ENCODE assay signal across 1 cellular context in the genomic region with DNA sequence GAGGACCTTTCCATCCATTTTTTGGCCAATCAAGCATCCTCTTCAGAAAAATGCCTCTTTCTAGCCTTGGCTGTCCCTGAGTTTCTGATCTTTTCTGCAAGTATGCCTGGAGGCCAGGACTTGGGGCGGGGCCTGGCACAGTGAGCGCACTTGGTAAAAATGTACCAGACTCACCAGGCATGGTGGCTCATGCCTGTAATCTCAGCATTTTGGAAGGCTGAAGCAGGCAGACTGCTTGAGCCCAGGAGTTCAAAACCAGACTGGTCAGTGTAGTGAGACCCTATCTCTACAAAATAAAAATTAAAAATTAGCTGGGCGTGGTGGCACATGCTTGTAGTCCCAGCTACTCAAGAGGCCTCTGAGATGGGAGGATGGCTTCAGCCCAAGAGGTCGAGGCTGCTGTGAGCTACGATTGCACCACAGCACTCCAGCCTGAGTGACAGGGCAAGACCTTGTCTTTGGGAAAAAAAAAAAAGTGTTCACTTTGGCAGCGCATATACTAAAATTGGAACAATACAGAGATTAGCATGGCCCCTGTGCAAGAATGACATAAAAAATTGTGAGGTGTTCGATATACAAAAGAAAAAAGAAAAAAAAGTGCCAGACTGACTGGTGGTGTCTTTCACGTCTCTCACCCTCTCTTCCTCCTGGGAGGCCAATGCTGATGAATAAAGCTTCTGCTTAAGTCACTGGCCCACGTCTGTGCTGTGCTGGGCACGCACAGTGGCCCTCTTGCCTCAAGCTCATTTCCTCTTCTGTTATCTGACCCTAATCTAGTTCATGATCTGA.
TF ChIP-seq lines count a peak whose summit lies in the region.

No MANE protein-coding gene starts in this region.

TF ChIP-seq in K562, 482 proteins besides CTCF, POLR2A, EP300 and RAD21 (continued from another document):
- TF ChIP-seq, protein P1, sequence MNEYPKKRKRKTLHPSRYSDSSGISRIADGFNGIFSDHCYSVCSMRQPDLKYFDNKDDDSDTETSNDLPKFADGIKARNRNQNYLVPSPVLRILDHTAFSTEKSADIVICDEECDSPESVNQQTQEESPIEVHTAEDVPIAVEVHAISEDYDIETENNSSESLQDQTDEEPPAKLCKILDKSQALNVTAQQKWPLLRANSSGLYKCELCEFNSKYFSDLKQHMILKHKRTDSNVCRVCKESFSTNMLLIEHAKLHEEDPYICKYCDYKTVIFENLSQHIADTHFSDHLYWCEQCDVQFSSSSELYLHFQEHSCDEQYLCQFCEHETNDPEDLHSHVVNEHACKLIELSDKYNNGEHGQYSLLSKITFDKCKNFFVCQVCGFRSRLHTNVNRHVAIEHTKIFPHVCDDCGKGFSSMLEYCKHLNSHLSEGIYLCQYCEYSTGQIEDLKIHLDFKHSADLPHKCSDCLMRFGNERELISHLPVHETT (CRISPR knock-in tag; conservative IDR thresholded peaks at IDR 0.05 in 1 of 2, IDR thresholded peaks at IDR 0.05 in 1 of 2), result 0 out of 4 replicates have a peak, but pooled peaks of 1 of the 2 experiments have one; percentile 18
- TF ChIP-seq NFE2L1 (tag; IDR thresholded peaks at IDR 0.05; ENCODE audit: borderline replicate concordance, low read depth), result no peak
- TF ChIP-seq GTF2F1 (IDR thresholded peaks at IDR 0.05; ENCODE audit: low read depth, low read length), result no peak
- TF ChIP-seq CBX1 (IDR thresholded peaks at IDR 0.05; ENCODE audit: low read depth), result no peak
- no peak for TF ChIP-seq DEAF1 (CRISPR knock-in tag; IDR thresholded peaks at IDR 0.05)
- no peak for TF ChIP-seq TAF7 (tag; IDR thresholded peaks at IDR 0.05)
- TF ChIP-seq ZNF780A (CRISPR knock-in tag; IDR thresholded peaks at IDR 0.05), result no peak
- TF ChIP-seq, protein P2, sequence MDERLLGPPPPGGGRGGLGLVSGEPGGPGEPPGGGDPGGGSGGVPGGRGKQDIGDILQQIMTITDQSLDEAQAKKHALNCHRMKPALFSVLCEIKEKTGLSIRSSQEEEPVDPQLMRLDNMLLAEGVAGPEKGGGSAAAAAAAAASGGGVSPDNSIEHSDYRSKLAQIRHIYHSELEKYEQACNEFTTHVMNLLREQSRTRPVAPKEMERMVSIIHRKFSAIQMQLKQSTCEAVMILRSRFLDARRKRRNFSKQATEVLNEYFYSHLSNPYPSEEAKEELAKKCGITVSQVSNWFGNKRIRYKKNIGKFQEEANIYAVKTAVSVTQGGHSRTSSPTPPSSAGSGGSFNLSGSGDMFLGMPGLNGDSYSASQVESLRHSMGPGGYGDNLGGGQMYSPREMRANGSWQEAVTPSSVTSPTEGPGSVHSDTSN (CRISPR knock-in tag; IDR thresholded peaks at IDR 0.05; ENCODE audit: low read depth), result no peak
- TF ChIP-seq, protein P2 (tag; conservative IDR thresholded peaks at IDR 0.05; ENCODE audit: low read depth), result peak; percentile 18; the same call in 1 of the 2 replicates
- TF ChIP-seq PKNOX1 (IDR thresholded peaks at IDR 0.05), result peak; percentile 83
- no peak for TF ChIP-seq ZNF695 (CRISPR knock-in tag; IDR thresholded peaks at IDR 0.05)
- no peak for TF ChIP-seq POLR2H (tag; IDR thresholded peaks at IDR 0.05; ENCODE audit: low read depth)
- TF ChIP-seq TRIM25 (IDR thresholded peaks at IDR 0.05; ENCODE audit: borderline replicate concordance), result no peak
- no peak for TF ChIP-seq HDAC1 (IDR thresholded peaks at IDR 0.05)
- TF ChIP-seq ZNF740 (CRISPR knock-in tag; IDR thresholded peaks at IDR 0.05), result no peak
- no peak for TF ChIP-seq ZNF740 (tag; IDR thresholded peaks at IDR 0.05)
- TF ChIP-seq JUNB (CRISPR knock-in tag; conservative IDR thresholded peaks at IDR 0.05), result no peak
- TF ChIP-seq HOXB6 (CRISPR knock-in tag; IDR thresholded peaks at IDR 0.05; ENCODE audit: borderline replicate concordance), result no peak
- TF ChIP-seq CEBPB (tag; IDR thresholded peaks at IDR 0.05), result peak; percentile 39; the same call in 1 of the 2 replicates
- TF ChIP-seq ETS2 (tag; IDR thresholded peaks at IDR 0.05; ENCODE audit: borderline replicate concordance, poor library complexity, severe bottlenecking), result no peak
- TF ChIP-seq MED1 (CRISPR knock-in tag; IDR thresholded peaks at IDR 0.05; ENCODE audit: borderline replicate concordance), result no peak
